ENCODE assay signal across 7 cellular contexts in the genomic region with DNA sequence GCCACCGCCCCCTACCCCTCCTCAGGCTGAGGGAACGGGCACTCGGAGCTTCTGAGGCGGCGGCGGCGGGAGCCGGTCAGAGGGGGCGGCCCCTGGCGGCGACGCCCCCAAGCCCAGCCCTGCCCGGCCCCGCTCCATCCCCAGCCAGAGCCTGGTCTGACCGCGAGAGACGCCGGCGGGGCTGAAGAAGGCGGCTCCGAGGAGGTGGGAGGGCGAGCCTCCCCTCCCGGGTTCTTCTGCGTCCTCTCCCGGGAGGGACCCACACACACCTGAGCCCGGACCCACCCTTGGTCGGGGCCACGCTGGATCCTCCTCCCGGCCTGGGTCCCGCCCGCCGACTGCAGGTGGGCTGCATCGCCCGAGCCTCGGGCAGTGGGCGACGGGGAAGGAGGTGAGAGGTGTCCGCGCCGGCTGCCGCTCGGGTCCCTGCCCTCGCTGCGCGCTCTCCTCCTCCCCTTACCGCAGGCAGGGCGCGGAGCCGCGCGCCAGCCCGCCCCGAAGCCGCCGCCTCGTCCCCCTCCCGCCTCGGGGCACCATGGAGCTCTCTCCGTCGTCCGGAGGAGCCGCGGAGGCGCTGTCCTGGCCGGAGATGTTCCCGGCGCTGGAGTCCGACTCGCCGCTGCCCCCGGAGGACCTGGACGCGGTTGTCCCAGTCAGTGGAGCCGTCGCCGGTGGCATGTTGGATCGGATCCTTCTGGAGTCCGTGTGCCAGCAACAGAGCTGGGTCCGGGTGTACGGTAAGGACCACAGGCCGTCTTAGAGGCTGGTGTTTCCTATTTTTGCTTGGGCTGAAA. TPM values are rescaled to one million over a fixed set of nuclear protein-coding genes. Genes with fewer than 3 reads are reported as not detected.
DNase-seq lines count a peak whose midpoint lies in the region; ATAC-seq lines count a peak whose summit lies in the region.

Gene RASAL2 (plus strand): TSS at position 147 of the 794 bp plus-strand sequence. CDS start 389 bp downstream, at position 536.

- H3K4me1 ChIP-seq in SJCRH30, result peaks cover 14% of the 10 kb centered on the region

- no peaks in the 10 kb centered on the region for H3K9me3 ChIP-seq in SJCRH30 (replicated peaks)

- no peaks in the 10 kb centered on the region for H3K27me3 ChIP-seq in SJCRH30

- in situ Hi-C loops in G401 (cut with HindIII; ENCODE audit: low sequenced_read_pairs), result no loop called here

- H3K27ac ChIP-seq in SJCRH30, result peak within 1 kb of the TSS; percentile 58

- ATAC-seq in GM21367 (IDR thresholded peaks at IDR 0.05; ENCODE audit: unreplicated experiment) (peak; percentile 33), HG03571 (IDR thresholded peaks at IDR 0.05; ENCODE audit: unreplicated experiment) (peak; percentile 34), left colon (peak; percentile 79)

- H3K4me3 ChIP-seq in SJCRH30, result peak within 1 kb of the TSS; percentile 95

- peak; percentile 69 for DNase-seq in G401 (ENCODE audit: low spot score)
- DNase-seq in SJCRH30, result peak; percentile 61 to 64
- DNase-seq in dermis blood vessel endothelial cell, result peak; percentile 80
- peak; percentile 48 to 74 for DNase-seq in left colon
- DNase-seq in stimulated activated CD8-positive, alpha-beta memory T cell treated with anti-CD3 and anti-CD28 coated beads, Interleukin-12 subunit alpha, Interleukin-12 subunit beta, amount 100 ng/mL, for 4 hours (ENCODE audit: low read depth), result peak; percentile 0

- intact Hi-C loops in left colon (cut with DNase I, micrococcal nuclease), result no loop called here

- H3K36me3 ChIP-seq in SJCRH30, result no peaks in the 10 kb centered on the region

RNA-seq across cellular contexts. Expression of gene RASAL2, which starts in this region (rescaled TPM):
- 16.6 and 18.5 TPM in 2 replicates for total RNA-seq in G401 (2014; rRNA removed; shearing (Covaris generic))
- 7.4 and 8.1 TPM in 2 replicates for total RNA-seq in SJCRH30 (2014; rRNA removed; shearing (Covaris generic))
- total RNA-seq in dermis blood vessel endothelial cell (32.2 and 35.4 TPM in 2 replicates), left colon (10 to 100 TPM; 14.5 to 17.3 TPM)

Comparison
In these comparisons a context has a peak if more than half of its experiments do, and no peak if none do; other contexts are left out.
1. Peak in every context shown above with its lines: DNase-seq, ATAC-seq, H3K4me3 ChIP-seq and H3K27ac ChIP-seq.
2. DNase-seq: peak in every context shown above with its lines; median percentile 80 in dermis blood vessel endothelial cell; 69 in G401; 62 in SJCRH30; 61 in left colon; 0 in stimulated activated CD8-positive, alpha-beta memory T cell treated with anti-CD3 and anti-CD28 coated beads, Interleukin-12 subunit alpha, Interleukin-12 subunit beta, amount 100 ng/mL, for 4 hours.